ENCODE assay signal across 13 cellular contexts in the genomic region with DNA sequence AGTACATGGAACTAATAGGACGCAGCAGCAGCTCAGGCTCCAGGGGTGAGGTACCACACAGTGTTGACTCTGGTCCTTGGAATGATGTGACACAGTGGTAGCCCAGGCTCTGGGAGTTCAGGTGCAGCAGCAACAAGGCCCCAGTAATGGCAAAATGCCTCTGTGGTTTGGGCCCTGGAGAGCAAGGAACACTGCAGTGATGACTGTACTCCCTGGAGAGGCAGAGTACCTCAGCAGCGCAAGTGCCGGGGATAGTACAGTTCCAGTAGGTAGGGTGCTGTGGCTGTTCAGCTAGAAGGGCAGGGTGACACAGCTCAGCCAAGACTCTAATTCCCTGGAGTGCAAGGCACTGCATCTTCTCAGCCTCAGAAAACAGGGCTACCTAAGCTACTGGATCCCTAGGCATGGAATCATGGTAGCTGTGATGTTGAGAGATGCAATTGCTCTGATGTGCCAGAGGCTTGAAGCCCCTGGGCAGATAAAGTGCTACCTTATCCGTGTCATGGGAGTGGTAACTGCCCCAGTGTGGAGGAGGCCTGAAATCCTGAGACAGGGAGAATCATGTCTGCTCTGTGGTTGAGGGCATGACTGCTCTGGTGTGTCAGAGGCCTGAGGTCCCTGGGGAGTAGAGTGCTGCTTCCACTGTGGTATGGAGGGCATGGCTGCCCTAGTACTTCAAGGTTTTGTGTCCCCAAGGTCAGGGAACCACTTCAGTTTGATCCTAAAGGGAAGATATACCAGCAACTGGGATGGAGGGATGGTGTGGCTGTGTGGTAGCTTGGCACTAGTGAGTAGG. TPM values are rescaled to one million over a fixed set of nuclear protein-coding genes. Genes with fewer than 3 reads are reported as not detected.
A peak's percentile ranks its signal among the peaks of the same experiment; 100 is the strongest.
DNase-seq lines count a peak whose midpoint lies in the region; ATAC-seq and TF ChIP-seq lines count a peak whose summit lies in the region.
"Had no signal": no experiment of that assay in that cellular context is flagged by ENCODE, and none has a peak within 500 bp of the region (broad histone marks: within the 10 kb centered on the region; RNA-seq: fewer than 3 reads in every experiment).

No MANE protein-coding gene starts in this region.

- no peak overlapping the region for H2BK5ac ChIP-seq in mesenchymal stem cell (ENCODE audit: low read depth, low read length, poor library complexity, severe bottlenecking)

- ATAC-seq in GM18498 (IDR thresholded peaks at IDR 0.05; ENCODE audit: unreplicated experiment), result peak; percentile 53
- peak; percentile 52 for ATAC-seq in HG02642 (IDR thresholded peaks at IDR 0.05; ENCODE audit: poor library complexity, unreplicated experiment)
- no peak for ATAC-seq in RWPE2 (ENCODE audit: low read depth)
- ATAC-seq: body of pancreas, Panc1 had no signal

- peak overlapping the region; percentile 12 to 59 for H2BK12ac ChIP-seq in mesenchymal stem cell (ENCODE audit: low read length in 2 of 2)

- H3K4me3 ChIP-seq in RWPE2 (ENCODE audit: severe bottlenecking) (no peak overlapping the region), mesenchymal stem cell (ENCODE audit: insufficient read depth in 1 of 2, low read depth in 1 of 2, low read length in 2 of 2) (no peak overlapping the region)
- H3K4me3 ChIP-seq: body of pancreas had no signal

- peak overlapping the region in 1 of 2 experiments; percentile 80 for H3K14ac ChIP-seq in mesenchymal stem cell (ENCODE audit: low read length in 2 of 2)

- peaks cover 33% of the 10 kb centered on the region for H3K4me1 ChIP-seq in RWPE2 (ENCODE audit: insufficient read depth, poor library complexity, severe bottlenecking)
- H3K4me1 ChIP-seq in mesenchymal stem cell (ENCODE audit: control insufficient read depth, insufficient read depth, low read depth, low read length), result peaks cover 8% of the 10 kb centered on the region
- H3K4me1 ChIP-seq: body of pancreas had no signal

- no peaks in the 10 kb centered on the region for H3K79me1 ChIP-seq in mesenchymal stem cell (replicated peaks; ENCODE audit: low read length, poor library complexity, severe bottlenecking)

- no peak overlapping the region for H4K8ac ChIP-seq in mesenchymal stem cell (ENCODE audit: low read length)

- H3K27me3 ChIP-seq in RWPE2 (ENCODE audit: insufficient read depth, poor library complexity, severe bottlenecking) (no peaks in the 10 kb centered on the region), mesenchymal stem cell (ENCODE audit: control insufficient read depth in 1 of 2, insufficient read depth in 1 of 2, low read length in 2 of 2) (no peaks in the 10 kb centered on the region)
- H3K27me3 ChIP-seq: body of pancreas had no signal

- H2AFZ ChIP-seq in mesenchymal stem cell (ENCODE audit: low read depth, low read length), result no peak overlapping the region

- H3K18ac ChIP-seq in mesenchymal stem cell (ENCODE audit: low read depth in 1 of 2, low read length in 2 of 2), result peak overlapping the region; percentile 62 to 85

- no peaks in the 10 kb centered on the region for H3K9me3 ChIP-seq in RWPE2 (ENCODE audit: severe bottlenecking)
- H3K9me3 ChIP-seq in mesenchymal stem cell (ENCODE audit: control insufficient read depth, low read length), result no peaks in the 10 kb centered on the region
- H3K9me3 ChIP-seq: body of pancreas had no signal

- no peak overlapping the region for H2BK120ac ChIP-seq in mesenchymal stem cell (ENCODE audit: low read depth, low read length)

- H3K4me2 ChIP-seq in mesenchymal stem cell (ENCODE audit: low read length, poor library complexity, severe bottlenecking), result no peak overlapping the region

- no peak overlapping the region for H2BK15ac ChIP-seq in mesenchymal stem cell (ENCODE audit: low read depth, poor library complexity, severe bottlenecking)

- peak overlapping the region in 1 of 2 experiments; percentile 22 for H3K4ac ChIP-seq in mesenchymal stem cell (ENCODE audit: low read depth in 1 of 2, low read length in 2 of 2)

- DNase-seq in RWPE2 (ENCODE audit: low spot score) (no peak), mesenchymal stem cell (peak; percentile 50), NCI-H2081 (lab: John Stamatoyannopoulos, UW) (no peak), mesenteric fat pad (ENCODE audit: low spot score) (no peak), DMS 273 treated with DMSO at 0.1 percent for 48 hours (lab: John Stamatoyannopoulos, UW) (no peak), NCI-H1048 (lab: John Stamatoyannopoulos, UW) (no peak)
- DNase-seq: activated T-cell treated with anti-CD3 and anti-CD28 coated beads, Interleukin-2, amount 50 U/mL, for 24 hours; body of pancreas; COR-L47; NCI-H345 had no signal

- peak overlapping the region; percentile 2 for H4K91ac ChIP-seq in mesenchymal stem cell (ENCODE audit: low read length)

- H3K36me3 ChIP-seq in RWPE2 (ENCODE audit: low read depth) (no peaks in the 10 kb centered on the region), mesenchymal stem cell (ENCODE audit: control insufficient read depth in 1 of 2, insufficient read depth in 2 of 2, low read depth in 1 of 2, low read length in 2 of 2) (no peaks in the 10 kb centered on the region)

- peak overlapping the region; percentile 69 for H3K27ac ChIP-seq in RWPE2 (ENCODE audit: poor library complexity, severe bottlenecking)
- H3K27ac ChIP-seq in mesenchymal stem cell (ENCODE audit: low read length, poor library complexity, severe bottlenecking), result no peak overlapping the region
- H3K27ac ChIP-seq: body of pancreas had no signal

- H2AK5ac ChIP-seq in mesenchymal stem cell (ENCODE audit: low read length, severe bottlenecking), result no peak overlapping the region

- H3K23ac ChIP-seq in mesenchymal stem cell (ENCODE audit: low read length in 2 of 2), result peak overlapping the region in 1 of 2 experiments; percentile 83

- 93% methylated on average over 4 of the region's 4 CpGs for WGBS in mesenchymal stem cell

- TF ChIP-seq CTCF in RWPE2 (IDR thresholded peaks at IDR 0.05; ENCODE audit: poor library complexity, severe bottlenecking), result no peak

- no peak overlapping the region for H3K9ac ChIP-seq in mesenchymal stem cell (ENCODE audit: low read length)

RNA-seq across cellular contexts. Expression of gene AREG, which starts 55.2 kb away (rescaled TPM):
- 9.6 TPM for polyA plus RNA-seq in mesenchymal stem cell (2013, experiment 1 of 2)
- 10.5 TPM for polyA plus RNA-seq in mesenchymal stem cell (2013, experiment 2 of 2)
- 41.0 TPM for total RNA-seq in mesenteric fat pad
